ENCODE assay signal across 15 cellular contexts in the genomic region with DNA sequence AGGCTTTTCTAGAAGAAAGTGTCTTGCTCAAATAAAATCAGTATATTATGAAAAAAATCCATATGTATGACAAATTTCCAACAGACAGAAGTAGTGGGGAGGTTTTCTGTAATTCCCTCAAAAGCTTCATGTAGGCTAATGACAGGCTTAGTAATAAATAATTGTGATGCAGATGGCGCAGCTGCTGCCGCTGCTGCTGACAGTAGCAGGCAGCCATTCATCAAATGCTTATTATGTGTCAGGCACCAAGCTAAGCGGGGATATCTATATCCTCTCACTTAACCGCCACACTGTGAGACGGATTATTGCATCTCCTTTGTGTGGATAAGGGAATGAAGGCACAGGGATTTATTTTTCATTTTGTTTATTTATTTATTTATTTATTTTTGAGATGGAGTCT.
"Had no signal": no experiment of that assay in that cellular context is flagged by ENCODE, and none has a peak within 500 bp of the region (broad histone marks: within the 10 kb centered on the region; RNA-seq: fewer than 3 reads in every experiment).

No MANE protein-coding gene starts in this region.

- H3K36me3 Mint-ChIP-seq: immature natural killer cell, natural killer cell had no signal

- H3K9me3 Mint-ChIP-seq: activated T-helper 17 cell treated with anti-CD3 and anti-CD28 coated beads, Interleukin-2, amount 50 U/mL, for 72 hours; natural killer cell had no signal

- DNase-seq: activated CD4-positive, alpha-beta T cell treated with anti-CD3 and anti-CD28 coated beads, Interleukin-2, amount 10 ng/mL, durations not matched to agents 7 days and 5 days; activated CD4-positive, CD25-positive, alpha-beta regulatory T cell; activated CD8-positive, alpha-beta memory T cell treated with anti-CD3 and anti-CD28 coated beads for 24 hours; activated naive CD4-positive, alpha-beta T cell treated with anti-CD3 and anti-CD28 coated beads, Interleukin-2, amount 50 U/mL, for 16 hours; activated T-cell treated with anti-CD3 and anti-CD28 coated beads for 4 hours; brain microvascular endothelial cell; glutamatergic neuron; immature natural killer cell; left cardiac atrium; natural killer cell; stimulated activated CD4-positive, alpha-beta T cell treated with anti-CD3 and anti-CD28 coated beads, Interleukin-2, amount 100 ng/mL, for 48 hours; stimulated activated naive CD4-positive, alpha-beta T cell treated with Interleukin-2 at 50 U/mL for 16 hours; T-helper 17 cell; upper lobe of left lung had no signal

- H3K27me3 Mint-ChIP-seq: activated T-helper 17 cell treated with anti-CD3 and anti-CD28 coated beads, Interleukin-2, amount 50 U/mL, for 72 hours; T-helper 17 cell had no signal

- ATAC-seq: activated T-helper 17 cell treated with anti-CD3 and anti-CD28 coated beads, Interleukin-2, amount 50 U/mL, for 72 hours; left cardiac atrium; natural killer cell; T-helper 17 cell had no signal

- H3K4me1 Mint-ChIP-seq: activated T-helper 17 cell treated with anti-CD3 and anti-CD28 coated beads, Interleukin-2, amount 50 U/mL, for 72 hours; immature natural killer cell had no signal

- H3K4me3 Mint-ChIP-seq: activated CD4-positive, alpha-beta T cell treated with anti-CD3 and anti-CD28 coated beads, Interleukin-2, amount 10 ng/mL, durations not matched to agents 7 days and 5 days; activated T-helper 17 cell treated with anti-CD3 and anti-CD28 coated beads, Interleukin-2, amount 50 U/mL, for 72 hours; immature natural killer cell; natural killer cell; T-helper 17 cell had no signal

- H3K27ac Mint-ChIP-seq: activated CD4-positive, alpha-beta T cell treated with anti-CD3 and anti-CD28 coated beads, Interleukin-2, amount 10 ng/mL, durations not matched to agents 7 days and 5 days; activated T-helper 17 cell treated with anti-CD3 and anti-CD28 coated beads, Interleukin-2, amount 50 U/mL, for 72 hours; immature natural killer cell; natural killer cell; T-helper 17 cell had no signal
